16 cellular contexts compared by ENCODE assay signal in the genomic region with DNA sequence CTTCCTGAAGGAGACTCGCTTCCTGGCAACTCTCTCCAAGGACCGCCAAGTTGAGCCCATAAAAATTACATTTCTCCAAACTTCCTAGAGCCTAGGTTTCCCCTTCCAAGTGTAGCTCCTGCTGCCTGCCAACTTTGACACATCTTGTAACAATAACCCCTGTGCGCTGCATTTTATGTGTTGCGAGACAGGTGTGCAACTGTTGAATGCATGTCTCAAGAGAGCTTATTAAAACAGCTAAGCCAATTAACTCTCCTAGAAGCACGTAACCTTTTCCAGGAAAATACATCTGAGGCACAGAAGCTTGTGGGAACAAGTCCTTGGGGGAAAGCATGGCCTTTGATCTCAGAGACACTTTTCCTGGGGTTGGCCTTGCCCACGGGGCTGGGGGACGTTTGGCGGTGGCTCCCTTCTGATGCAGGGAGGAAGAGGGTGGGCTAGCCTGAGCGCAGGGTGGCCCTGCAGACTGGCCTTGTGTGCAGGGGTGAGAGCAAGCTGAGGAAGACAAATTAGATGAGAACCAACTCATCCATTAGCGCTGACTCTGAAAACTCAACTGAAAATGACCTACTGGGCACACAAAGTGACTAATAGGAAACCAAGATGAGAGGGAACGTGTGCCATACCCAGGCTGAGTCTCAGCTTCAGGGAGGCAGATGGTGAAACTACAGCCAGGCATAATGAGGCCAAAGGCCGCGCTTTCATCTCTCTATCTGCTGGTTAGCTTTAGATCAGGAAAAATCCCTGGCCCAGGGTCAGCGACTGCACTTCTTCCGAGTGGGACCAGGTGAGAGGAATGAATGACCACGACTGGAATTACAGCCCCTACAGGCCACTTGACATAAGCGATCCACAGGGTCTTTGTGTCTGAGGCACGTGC.
"Had no signal": no experiment of that assay in that cellular context is flagged by ENCODE, and none has a peak within 500 bp of the region (broad histone marks: within the 10 kb centered on the region; RNA-seq: fewer than 3 reads in every experiment).

No MANE protein-coding gene starts in this region.

- H3K4me1 Mint-ChIP-seq: stimulated activated naive B cell treated with anti-CD40 and anti-IgM and Interleukin-4, amounts not matched to agents 10 μg/mL and 1 μg/mL and 100 μg/mL, for 72 hours had no signal

- H3K36me3 ChIP-seq: neutrophil, sigmoid colon, spleen, thoracic aorta, upper lobe of left lung had no signal

- H3K4me3 ChIP-seq: body of pancreas, mucosa of descending colon, sigmoid colon, spleen, thoracic aorta, upper lobe of left lung had no signal

- H3K4me3 Mint-ChIP-seq: activated CD4-positive, alpha-beta memory T cell treated with anti-CD3 and anti-CD28 coated beads, Interleukin-2, amount 10 ng/mL, durations not matched to agents 7 days and 5 days; activated naive CD4-positive, alpha-beta T cell treated with anti-CD3 and anti-CD28 coated beads for 36 hours; naive B cell; stimulated activated naive B cell treated with anti-CD40 and anti-IgM and Interleukin-4, amounts not matched to agents 10 μg/mL and 1 μg/mL and 100 μg/mL, for 72 hours had no signal

- H3K27ac ChIP-seq: body of pancreas, epithelial cell of prostate, neutrophil, sigmoid colon, spleen, thoracic aorta, upper lobe of left lung had no signal

- DNase-seq: activated CD4-positive, alpha-beta memory T cell treated with anti-CD3 and anti-CD28 coated beads, Interleukin-2, amount 10 ng/mL, durations not matched to agents 7 days and 5 days; activated naive CD4-positive, alpha-beta T cell treated with anti-CD3 and anti-CD28 coated beads for 36 hours; activated T-cell treated with anti-CD3 and anti-CD28 coated beads, Interleukin-2, amount 50 U/mL, for 1 hour; body of pancreas; foreskin fibroblast; mesenchymal stem cell; mucosa of descending colon; naive B cell; sigmoid colon; spleen; stimulated activated naive B cell treated with anti-CD40 and anti-IgM and Interleukin-4, amounts not matched to agents 10 μg/mL and 1 μg/mL and 100 μg/mL, for 72 hours had no signal

- H3K27ac Mint-ChIP-seq: activated CD4-positive, alpha-beta memory T cell treated with anti-CD3 and anti-CD28 coated beads, Interleukin-2, amount 10 ng/mL, durations not matched to agents 7 days and 5 days; activated naive CD4-positive, alpha-beta T cell treated with anti-CD3 and anti-CD28 coated beads for 36 hours; activated T-helper 2 cell treated with anti-CD3 and anti-CD28 coated beads, Interferon-gamma antibody, Interleukin-2, Interleukin-4, amounts not matched to agents 10 μg/mL and 5 μg/mL and 100 μg/mL, durations not matched to agents 14 hours and 24 hours and 36 hours; naive B cell; stimulated activated naive B cell treated with anti-CD40 and anti-IgM and Interleukin-4, amounts not matched to agents 10 μg/mL and 1 μg/mL and 100 μg/mL, for 72 hours had no signal

- H3K4me1 ChIP-seq: body of pancreas, sigmoid colon, spleen, upper lobe of left lung had no signal

- H3K9me3 ChIP-seq: body of pancreas had no signal

- ATAC-seq: body of pancreas; mucosa of descending colon; stimulated activated naive B cell treated with anti-CD40 and anti-IgM and Interleukin-4, amounts not matched to agents 10 μg/mL and 1 μg/mL and 100 μg/mL, for 72 hours had no signal

- H3K36me3 Mint-ChIP-seq: stimulated activated naive B cell treated with anti-CD40 and anti-IgM and Interleukin-4, amounts not matched to agents 10 μg/mL and 1 μg/mL and 100 μg/mL, for 72 hours had no signal
